Comparison of ENCODE assay signal across 14 cellular contexts in the genomic region with DNA sequence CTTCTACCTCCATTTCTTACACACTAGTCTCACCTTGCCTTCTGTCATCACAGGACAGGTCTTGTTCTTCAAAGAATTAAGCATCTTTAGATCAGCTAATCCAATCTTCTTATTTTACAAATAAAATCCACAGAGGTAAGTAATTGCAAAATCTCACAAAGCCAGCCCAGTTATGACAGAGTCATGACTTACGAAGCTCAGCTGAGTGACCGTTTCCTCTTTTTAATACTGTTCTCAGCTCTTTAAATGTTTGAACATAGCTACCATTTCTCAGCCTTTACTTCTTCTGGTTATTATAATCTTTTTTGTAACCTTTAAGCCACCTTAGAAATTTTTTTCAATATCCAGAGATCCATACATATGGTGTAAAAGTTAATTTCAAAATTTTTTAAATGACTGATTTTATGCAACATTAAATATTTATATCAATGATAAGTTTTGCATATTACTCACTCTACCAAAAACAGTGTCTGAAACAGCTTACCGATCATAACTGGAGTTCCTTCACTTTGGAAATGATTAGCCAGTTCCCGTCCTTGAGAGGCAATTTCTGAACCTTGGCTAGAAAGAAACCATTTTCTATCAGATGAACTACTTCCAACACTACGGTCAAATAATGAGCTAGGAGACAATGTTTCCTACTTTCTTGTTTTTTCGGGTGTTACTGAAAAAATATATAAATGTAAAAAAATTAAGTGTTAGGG. TPM values are rescaled to one million over a fixed set of nuclear protein-coding genes. Genes with fewer than 3 reads are reported as not detected.
DNase-seq lines count a peak whose midpoint lies in the region; ATAC-seq lines count a peak whose summit lies in the region.
"Had no signal": no experiment of that assay in that cellular context is flagged by ENCODE, and none has a peak within 500 bp of the region (broad histone marks: within the 10 kb centered on the region; RNA-seq: fewer than 3 reads in every experiment).

No MANE protein-coding gene starts in this region.

- ATAC-seq in activated naive CD4-positive, alpha-beta T cell treated with anti-CD3 and anti-CD28 coated beads, Interleukin-2, amount 50 U/mL, for 72 hours, result peak in 1 of 2 donors; percentile 81
- ATAC-seq in HG02885 (IDR thresholded peaks at IDR 0.05; ENCODE audit: poor library complexity, unreplicated experiment), result peak; percentile 67
- ATAC-seq: left lobe of liver had no signal

- no peak for DNase-seq in activated naive CD4-positive, alpha-beta T cell treated with anti-CD3 and anti-CD28 coated beads, Interleukin-2, amount 50 U/mL, for 72 hours (ENCODE audit: low spot score in 2 of 2)
- no peak for DNase-seq in activated naive CD4-positive, alpha-beta T cell treated with Interleukin-2 at 50 U/mL for 16 hours
- DNase-seq in NOMO-1 (lab: John Stamatoyannopoulos, UW; ENCODE audit: unreplicated experiment in 2 of 2) (peak; percentile 19 to 84), retina (no peak), putamen (ENCODE audit: low spot score) (no peak), NCI-H1694 (lab: John Stamatoyannopoulos, UW) (no peak), SIG-M5 treated with dmso at 0.1 percent for 504 hours (lab: John Stamatoyannopoulos, UW; ENCODE audit: unreplicated experiment) (no peak)
- DNase-seq: activated T-cell treated with anti-CD3 and anti-CD28 coated beads, Interleukin-2, amount 50 U/mL, for 48 hours; NCI-H1417; occipital lobe; PC-9; stimulated activated CD4-positive, alpha-beta T cell treated with anti-CD3 and anti-CD28 coated beads, Interleukin-4, amount 100 ng/mL, for 24 hours had no signal

- H3K9me3 Mint-ChIP-seq in activated naive CD4-positive, alpha-beta T cell treated with anti-CD3 and anti-CD28 coated beads, Interleukin-2, amount 50 U/mL, for 72 hours, result no peaks in the 10 kb centered on the region

- H3K36me3 Mint-ChIP-seq in activated naive CD4-positive, alpha-beta T cell treated with anti-CD3 and anti-CD28 coated beads, Interleukin-2, amount 50 U/mL, for 72 hours, result peaks cover 0 to 14% of the 10 kb centered on the region in 2 donors

- peak overlapping the region; percentile 61 to 65 for H3K27ac Mint-ChIP-seq in activated naive CD4-positive, alpha-beta T cell treated with anti-CD3 and anti-CD28 coated beads, Interleukin-2, amount 50 U/mL, for 72 hours

RNA-seq across cellular contexts. Expression of gene ANKRD37, which starts 8.8 kb away (rescaled TPM):
- total RNA-seq in activated naive CD4-positive, alpha-beta T cell treated with anti-CD3 and anti-CD28 coated beads, Interleukin-2, amount 50 U/mL, for 72 hours, result 10 to 100 TPM in 1 of 2 donors, 1 to 10 TPM in 1; 9.1 to 44.5 TPM

RNA-seq across cellular contexts. Expression of gene LRP2BP, which starts 9.7 kb away (rescaled TPM):
- 1 to 10 TPM in 1 of 2 donors, under 1 TPM in 1; 0.68 to 1.7 TPM for total RNA-seq in activated naive CD4-positive, alpha-beta T cell treated with anti-CD3 and anti-CD28 coated beads, Interleukin-2, amount 50 U/mL, for 72 hours

RNA-seq across cellular contexts. Expression of gene UFSP2, which starts 20.3 kb away (rescaled TPM):
- 10 to 100 TPM; 28.7 to 40.0 TPM for total RNA-seq in activated naive CD4-positive, alpha-beta T cell treated with anti-CD3 and anti-CD28 coated beads, Interleukin-2, amount 50 U/mL, for 72 hours

Comparison
In these comparisons a context has a peak if more than half of its experiments do, and no peak if none do; other contexts are left out.
1. DNase-seq: peak in NOMO-1 (2 of 2); none in activated naive CD4-positive, alpha-beta T cell treated with anti-CD3 and anti-CD28 coated beads, Interleukin-2, amount 50 U/mL, for 72 hours (0 of 2), activated naive CD4-positive, alpha-beta T cell treated with Interleukin-2 at 50 U/mL for 16 hours (single experiment), retina (single experiment), putamen (single experiment), NCI-H1694 (single experiment) and SIG-M5 treated with dmso at 0.1 percent for 504 hours (single experiment).